ENCODE assay signal across 26 cellular contexts in the genomic region with DNA sequence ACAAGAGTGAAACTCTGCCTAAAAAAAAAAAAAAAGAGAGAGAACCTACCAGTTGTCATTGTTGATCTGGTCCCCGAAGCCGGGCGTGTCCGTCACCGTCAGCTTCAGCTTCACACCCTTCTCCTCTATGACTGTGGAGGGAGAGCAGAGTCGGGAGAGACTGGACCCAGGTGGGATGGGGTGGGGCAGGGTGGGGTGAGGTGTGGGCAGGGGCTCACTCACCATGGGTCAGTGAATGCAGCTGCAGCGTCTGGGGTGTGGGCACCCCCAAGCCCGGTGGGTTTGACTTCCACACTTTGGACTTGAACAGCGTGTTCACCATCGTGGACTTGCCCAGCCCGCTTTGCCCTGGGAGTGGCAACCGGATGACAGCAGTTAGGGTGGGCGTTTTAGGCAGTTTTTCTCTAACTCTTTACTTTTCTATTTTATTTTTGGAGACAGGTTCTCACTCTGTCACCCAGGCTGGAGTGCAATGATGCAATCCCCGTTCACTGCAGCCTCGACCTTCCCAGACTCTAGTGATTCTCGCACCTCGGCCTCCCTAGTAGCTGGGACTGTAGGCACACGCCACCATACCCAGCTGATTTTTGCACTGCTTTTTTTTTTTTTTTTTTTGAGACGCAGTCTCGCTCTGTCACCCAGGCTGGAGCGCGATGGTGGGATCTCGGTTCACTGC. TPM values are rescaled to one million over a fixed set of nuclear protein-coding genes. Genes with fewer than 3 reads are reported as not detected.
DNase-seq lines count a peak whose midpoint lies in the region; ATAC-seq, FAIRE-seq and TF ChIP-seq lines count a peak whose summit lies in the region.
"Had no signal": no experiment of that assay in that cellular context is flagged by ENCODE, and none has a peak within 500 bp of the region (broad histone marks: within the 10 kb centered on the region; RNA-seq: fewer than 3 reads in every experiment).

No MANE protein-coding gene starts in this region.

- in situ Hi-C loops in HepG2 (cut with HindIII; ENCODE audit: extremely low pct_ligation_motif_present, low pct_unique_long_range_greater_than_20kb): no loop called here

- POLR2A ChIA-PET in HepG2 (lab: Yijun Ruan, JAX): no interaction called here
- POLR2A ChIA-PET in GM10248 (lab: Yijun Ruan, JAX): interaction anchor here (0.6 kb wide), 1 partner anchor 12 kb away, joined by 3 read pairs; no protein-coding TSS in a partner anchor

- H3K27ac ChIP-seq in HepG2 (ENCODE audit: extremely low read length, insufficient read depth, low read length): no peak overlapping the region
- H3K27ac ChIP-seq in right lobe of liver: no peak overlapping the region
- no peak overlapping the region for H3K27ac ChIP-seq in small intestine (ENCODE audit: low read depth in 1 of 2, low read length in 1 of 2)
- no peak overlapping the region for H3K27ac ChIP-seq in testis

- H3K4me2 ChIP-seq in HepG2 (ENCODE audit: low read depth, low read length): peak overlapping the region; percentile 18; the same call in 1 of the 2 replicates
- H3K4me2 ChIP-seq: A549 had no signal

- H3K9ac ChIP-seq in HepG2 (ENCODE audit: insufficient read depth, low read depth, low read length): no peak overlapping the region

- no TSS peak for BruUV-seq in HepG2 (replicated peaks; lab: Mats Ljungman, UMichigan)

- no peak for TF ChIP-seq CTCF in HepG2 (CRISPR knock-in tag; IDR thresholded peaks at IDR 0.05)
- TF ChIP-seq CTCF in right lobe of liver (IDR thresholded peaks at IDR 0.05): no peak
- TF ChIP-seq CTCF in testis (IDR thresholded peaks at IDR 0.05): no peak
- no peak for TF ChIP-seq CTCF in GM10248 (IDR thresholded peaks at IDR 0.05; ENCODE audit: control extremely low read depth, extremely low read depth, low read depth, missing control alignments)

- intact Hi-C loops in HepG2 (cut with micrococcal nuclease; ENCODE audit: unreplicated experiment) (no loop called here), right lobe of liver (cut with DNase I) (no loop called here), left colon (cut with DNase I, micrococcal nuclease) (no loop called here), testis (cut with DNase I; ENCODE audit: low total_unique reads) (no loop called here)

- no peak for TF ChIP-seq POLR2A in HepG2 (IDR thresholded peaks at IDR 0.05; ENCODE audit: insufficient read depth in 1 of 2, low read depth in 2 of 2, low read length in 2 of 2)
- TF ChIP-seq POLR2A in right lobe of liver (IDR thresholded peaks at IDR 0.05): no peak
- no peak for TF ChIP-seq POLR2A in testis (IDR thresholded peaks at IDR 0.05)

- 49% methylated on average over 22 of the region's 23 CpGs for WGBS in HepG2 (ENCODE audit: low lambda C conversion rate)
- WGBS in right lobe of liver (ENCODE audit: insufficient coverage, low coverage, low lambda C conversion rate, missing lambda C conversion rate): 89% methylated on average over 12 of the region's 23 CpGs
- 52 to 78% (median 70%) methylated on average over 21 to 23 of the region's 23 CpGs for WGBS in small intestine, 3 donors
- WGBS in testis, 2 donors: 85 to 94% methylated on average over 20 to 23 of the region's 23 CpGs

- H3K9me3 ChIP-seq in HepG2 (ENCODE audit: low read length): no peaks in the 10 kb centered on the region
- no peaks in the 10 kb centered on the region for H3K9me3 ChIP-seq in right lobe of liver
- H3K9me3 ChIP-seq in small intestine (ENCODE audit: control insufficient read depth, low read depth): no peaks in the 10 kb centered on the region
- no peaks in the 10 kb centered on the region for H3K9me3 ChIP-seq in testis
- H3K9me3 ChIP-seq: A549 had no signal

- no peak for TF ChIP-seq RAD21 in HepG2 (CRISPR knock-in tag; IDR thresholded peaks at IDR 0.05)

- H3K4me3 ChIP-seq in HepG2 (replicated peaks in 1 of 3; ENCODE audit: insufficient read depth in 1 of 3, low read depth in 2 of 3, low read length in 3 of 3): no peak overlapping the region
- no peak overlapping the region for H3K4me3 ChIP-seq in right lobe of liver
- H3K4me3 ChIP-seq in small intestine (ENCODE audit: low read depth in 1 of 2, low read length in 2 of 2): no peak overlapping the region
- H3K4me3 ChIP-seq in testis: no peak overlapping the region
- H3K4me3 ChIP-seq: A549 had no signal

- no peak for TF ChIP-seq EP300 in HepG2 (IDR thresholded peaks at IDR 0.05; ENCODE audit: low read depth in 2 of 2, low read length in 2 of 2)
- no peak for TF ChIP-seq EP300 in HepG2 (CRISPR knock-in tag; IDR thresholded peaks at IDR 0.05; ENCODE audit: borderline replicate concordance)

- H3K36me3 ChIP-seq in HepG2 (replicated peaks in 1 of 2; ENCODE audit: control insufficient read depth in 1 of 2, insufficient read depth in 2 of 2, low read length in 2 of 2): no peaks in the 10 kb centered on the region
- no peaks in the 10 kb centered on the region for H3K36me3 ChIP-seq in right lobe of liver
- H3K36me3 ChIP-seq in small intestine (ENCODE audit: control insufficient read depth in 2 of 2, insufficient read depth in 2 of 2, low read length in 2 of 2): no peaks in the 10 kb centered on the region
- H3K36me3 ChIP-seq in testis (ENCODE audit: low read depth, missing control alignments): no peaks in the 10 kb centered on the region

- no peak for FAIRE-seq in HepG2 (lab: Jason Lieb, UNC)
- FAIRE-seq in small intestine (lab: Jason Lieb, UNC): no peak
- FAIRE-seq: A549, GM12892, GM19239, H1 had no signal

- H3K79me2 ChIP-seq in HepG2 (ENCODE audit: insufficient read depth, low read length): no peaks in the 10 kb centered on the region

- no peaks in the 10 kb centered on the region for H4K20me1 ChIP-seq in HepG2 (ENCODE audit: insufficient read depth, low read length)

- DNase-seq in HepG2 (ENCODE audit: low spot score): no peak
- no peak for DNase-seq in right lobe of liver
- DNase-seq in left colon: no peak
- peak; percentile 42 for DNase-seq in small intestine
- no peak for DNase-seq in AG20443 (ENCODE audit: low spot score)
- no peak for DNase-seq in testis
- no peak for DNase-seq in GM10248 (ENCODE audit: extremely low spot score)
- DNase-seq: 8988T; ACHN; C1 segment of cervical spinal cord; Calu3; CD4-positive, alpha-beta memory T cell; COR-L47; DMS53; DMS79 treated with DMSO at 0.1 percent for 48 hours; GF-D8; H9; HFFc6 had no signal

- CTCF ChIA-PET in HepG2 (lab: Yijun Ruan, JAX; ENCODE audit: low intra/inter-chr PET ratio, low total read pairs) (no interaction called here), GM10248 (lab: Yijun Ruan, JAX) (no interaction called here)

- no peaks in the 10 kb centered on the region for H3K27me3 ChIP-seq in HepG2 (ENCODE audit: control insufficient read depth in 1 of 2, insufficient read depth in 2 of 2, low read length in 2 of 2)
- H3K27me3 ChIP-seq in right lobe of liver: no peaks in the 10 kb centered on the region
- H3K27me3 ChIP-seq in small intestine (ENCODE audit: control insufficient read depth in 2 of 2, insufficient read depth in 2 of 2, low read length in 2 of 2): no peaks in the 10 kb centered on the region
- no peaks in the 10 kb centered on the region for H3K27me3 ChIP-seq in testis

- H3K4me1 ChIP-seq in HepG2 (ENCODE audit: insufficient read depth, low read length) (peaks cover 95% of the 10 kb centered on the region), right lobe of liver (peaks cover 0 to 14% (median 0%) of the 10 kb centered on the region in 4 donors), small intestine (ENCODE audit: control insufficient read depth in 2 of 2, insufficient read depth in 1 of 2, low read depth in 1 of 2, low read length in 1 of 2) (no peaks in the 10 kb centered on the region), testis (no peaks in the 10 kb centered on the region)

- ATAC-seq in HepG2: no peak
- ATAC-seq in right lobe of liver: no peak
- peak; percentile 30 for ATAC-seq in left colon
- ATAC-seq: A549, HCT116 had no signal

- H2AFZ ChIP-seq in HepG2 (ENCODE audit: low read length): no peak overlapping the region

RNA-seq across cellular contexts. Expression of a gene that starts 2.2 kb away (rescaled TPM):
- total RNA-seq in HepG2 (2016; rRNA removed; fragmentation: Illumina TruSeq; extraction: Trizol) (0.22 TPM in 1 of 2 replicates, not detected in the other), right lobe of liver (not detected), left colon (under 1 TPM in 1 of 2 donors, not detected in 1; 0.75 TPM), testis (10 to 100 TPM; 61.0 to 68.1 TPM)
- total RNA-seq in HepG2 (2016; cell fraction: cytosol; rRNA removed; fragmentation: Illumina TruSeq; extraction: Trizol; ENCODE audit: low read depth): not detected in 2 replicates
- not detected in 2 replicates for total RNA-seq in HepG2 (2016; cell fraction: insoluble cytoplasmic fraction; rRNA removed; fragmentation: Illumina TruSeq; extraction: Trizol)
- not detected in 2 replicates for total RNA-seq in HepG2 (2016; cell fraction: membrane; rRNA removed; fragmentation: Illumina TruSeq; extraction: Trizol)
- total RNA-seq in HepG2 (2016; cell fraction: nucleus; rRNA removed; fragmentation: Illumina TruSeq; extraction: Trizol): not detected in 2 replicates
- polyA plus RNA-seq in HepG2 (2011; rRNA removed) (0.31 TPM in 1 of 2 replicates, not detected in the other), small intestine (not detected), testis (ENCODE audit: insufficient read depth, low read depth, low replicate concordance) (310 TPM)
- polyA plus RNA-seq in HepG2 (2011; cell fraction: cytosol; rRNA removed): not detected in 2 replicates
- polyA plus RNA-seq in HepG2 (2011; cell fraction: nucleus; rRNA removed): 0.29 and 0.43 TPM in 2 replicates
- polyA plus RNA-seq in HepG2 (2012): 0.50 TPM in 1 of 2 replicates, not detected in the other
- not detected in 2 replicates for polyA plus RNA-seq in HepG2 (2016; cell fraction: cytosol; fragmentation: Illumina TruSeq; extraction: Trizol; ENCODE audit: low read depth)
- polyA plus RNA-seq in HepG2 (2016; cell fraction: insoluble cytoplasmic fraction; fragmentation: Illumina TruSeq; extraction: Trizol; ENCODE audit: low read depth): not detected in 2 replicates
- not detected in 2 replicates for polyA plus RNA-seq in HepG2 (2016; cell fraction: membrane; fragmentation: Illumina TruSeq; extraction: Trizol; ENCODE audit: low read depth)
- not detected in 2 replicates for polyA plus RNA-seq in HepG2 (2016; cell fraction: nucleus; fragmentation: Illumina TruSeq; extraction: Trizol; ENCODE audit: insufficient read depth, low read depth)
- polyA minus RNA-seq in HepG2 (2011; rRNA and poly(A)+ RNA removed; ENCODE audit: low replicate concordance): 0.89 TPM in 1 of 2 replicates, not detected in the other
- not detected in 2 replicates for polyA minus RNA-seq in HepG2 (2011; cell fraction: cytosol; rRNA and poly(A)+ RNA removed)
- not detected in 2 replicates for polyA minus RNA-seq in HepG2 (2011; cell fraction: nucleus; rRNA and poly(A)+ RNA removed)
- total RNA-seq: Calu3; CD4-positive, alpha-beta memory T cell; Daoy; G401; H1; HFFc6 had no signal
- polyA plus RNA-seq: BJ; CD4-positive, alpha-beta memory T cell had no signal

RNA-seq across cellular contexts. Expression of a gene that starts 9.3 kb away (rescaled TPM):
- not detected in 2 replicates for total RNA-seq in HepG2 (2016; rRNA removed; fragmentation: Illumina TruSeq; extraction: Trizol)
- total RNA-seq in HepG2 (2016; cell fraction: cytosol; rRNA removed; fragmentation: Illumina TruSeq; extraction: Trizol; ENCODE audit: low read depth): not detected in 2 replicates
- total RNA-seq in HepG2 (2016; cell fraction: insoluble cytoplasmic fraction; rRNA removed; fragmentation: Illumina TruSeq; extraction: Trizol): not detected in 2 replicates
- not detected in 2 replicates for total RNA-seq in HepG2 (2016; cell fraction: membrane; rRNA removed; fragmentation: Illumina TruSeq; extraction: Trizol)
- not detected in 2 replicates for total RNA-seq in HepG2 (2016; cell fraction: nucleus; rRNA removed; fragmentation: Illumina TruSeq; extraction: Trizol)
- polyA plus RNA-seq in HepG2 (2011; rRNA removed): not detected in 2 replicates
- polyA plus RNA-seq in HepG2 (2011; cell fraction: cytosol; rRNA removed): not detected in 2 replicates
- not detected in 2 replicates for polyA plus RNA-seq in HepG2 (2011; cell fraction: nucleus; rRNA removed)
- polyA plus RNA-seq in HepG2 (2012): 0.52 TPM in 1 of 2 replicates, not detected in the other
- not detected in 2 replicates for polyA plus RNA-seq in HepG2 (2016; cell fraction: cytosol; fragmentation: Illumina TruSeq; extraction: Trizol; ENCODE audit: low read depth)
- not detected in 2 replicates for polyA plus RNA-seq in HepG2 (2016; cell fraction: insoluble cytoplasmic fraction; fragmentation: Illumina TruSeq; extraction: Trizol; ENCODE audit: low read depth)
- not detected in 2 replicates for polyA plus RNA-seq in HepG2 (2016; cell fraction: membrane; fragmentation: Illumina TruSeq; extraction: Trizol; ENCODE audit: low read depth)
- not detected in 2 replicates for polyA plus RNA-seq in HepG2 (2016; cell fraction: nucleus; fragmentation: Illumina TruSeq; extraction: Trizol; ENCODE audit: insufficient read depth, low read depth)
- polyA minus RNA-seq in HepG2 (2011; rRNA and poly(A)+ RNA removed; ENCODE audit: low replicate concordance): not detected in 2 replicates
- not detected in 2 replicates for polyA minus RNA-seq in HepG2 (2011; cell fraction: cytosol; rRNA and poly(A)+ RNA removed)
- polyA minus RNA-seq in HepG2 (2011; cell fraction: nucleus; rRNA and poly(A)+ RNA removed): not detected in 2 replicates
- total RNA-seq in right lobe of liver: under 1 TPM in 2 of 6 experiments, not detected in 4; 0.44 to 0.95 TPM
- total RNA-seq in left colon: 100 to 1,000 TPM; 448 to 580 TPM
- polyA plus RNA-seq in small intestine: 1,000 to 10,000 TPM in 1 of 3 donors, 100 to 1,000 TPM in 2; 603 to 1,710 (median 839) TPM
- 1 to 10 TPM; 6.1 to 9.8 TPM for total RNA-seq in testis
- 41.3 TPM for polyA plus RNA-seq in testis (ENCODE audit: insufficient read depth, low read depth, low replicate concordance)
- total RNA-seq: CD4-positive, alpha-beta memory T cell; Daoy; G401; H1; H9; HFFc6 had no signal
- polyA plus RNA-seq: A549; BJ; CD4-positive, alpha-beta memory T cell; H1 had no signal

RNA-seq across cellular contexts. Expression of a gene that starts 16.5 kb away (rescaled TPM):
- total RNA-seq in HepG2 (2016; rRNA removed; fragmentation: Illumina TruSeq; extraction: Trizol): 16.8 and 19.2 TPM in 2 replicates
- 22.3 and 22.8 TPM in 2 replicates for total RNA-seq in HepG2 (2016; cell fraction: cytosol; rRNA removed; fragmentation: Illumina TruSeq; extraction: Trizol; ENCODE audit: low read depth)
- total RNA-seq in HepG2 (2016; cell fraction: insoluble cytoplasmic fraction; rRNA removed; fragmentation: Illumina TruSeq; extraction: Trizol): 15.4 and 17.5 TPM in 2 replicates
- total RNA-seq in HepG2 (2016; cell fraction: membrane; rRNA removed; fragmentation: Illumina TruSeq; extraction: Trizol): 24.2 and 30.2 TPM in 2 replicates
- total RNA-seq in HepG2 (2016; cell fraction: nucleus; rRNA removed; fragmentation: Illumina TruSeq; extraction: Trizol): 11.4 and 14.7 TPM in 2 replicates
- polyA plus RNA-seq in HepG2 (2011; rRNA removed): 42.1 and 55.9 TPM in 2 replicates
- polyA plus RNA-seq in HepG2 (2011; cell fraction: cytosol; rRNA removed): 28.6 and 42.0 TPM in 2 replicates
- polyA plus RNA-seq in HepG2 (2011; cell fraction: nucleus; rRNA removed): 210 and 224 TPM in 2 replicates
- 19.5 and 23.7 TPM in 2 replicates for polyA plus RNA-seq in HepG2 (2012)
- polyA plus RNA-seq in HepG2 (2016; cell fraction: cytosol; fragmentation: Illumina TruSeq; extraction: Trizol; ENCODE audit: low read depth): 25.8 and 30.9 TPM in 2 replicates
- polyA plus RNA-seq in HepG2 (2016; cell fraction: insoluble cytoplasmic fraction; fragmentation: Illumina TruSeq; extraction: Trizol; ENCODE audit: low read depth): 20.1 TPM in 2 replicates
- polyA plus RNA-seq in HepG2 (2016; cell fraction: membrane; fragmentation: Illumina TruSeq; extraction: Trizol; ENCODE audit: low read depth): 27.7 and 34.1 TPM in 2 replicates
- 40.1 and 43.8 TPM in 2 replicates for polyA plus RNA-seq in HepG2 (2016; cell fraction: nucleus; fragmentation: Illumina TruSeq; extraction: Trizol; ENCODE audit: insufficient read depth, low read depth)
- 13.8 and 24.1 TPM in 2 replicates for polyA minus RNA-seq in HepG2 (2011; rRNA and poly(A)+ RNA removed; ENCODE audit: low replicate concordance)
- 7.8 and 9.9 TPM in 2 replicates for polyA minus RNA-seq in HepG2 (2011; cell fraction: cytosol; rRNA and poly(A)+ RNA removed)
- polyA minus RNA-seq in HepG2 (2011; cell fraction: nucleus; rRNA and poly(A)+ RNA removed): 13.5 and 14.2 TPM in 2 replicates
- 10 to 100 TPM in 5 of 6 experiments, 1 to 10 TPM in 1; 8.3 to 24.2 (median 14.0) TPM for total RNA-seq in right lobe of liver
- total RNA-seq in left colon: 10 to 100 TPM; 21.2 to 26.1 TPM
- polyA plus RNA-seq in small intestine: 10 to 100 TPM; 28.6 to 84.1 (median 31.0) TPM
- total RNA-seq in testis: 10 to 100 TPM; 30.0 to 37.0 TPM
- polyA plus RNA-seq in testis (ENCODE audit: insufficient read depth, low read depth, low replicate concordance): 27.3 TPM

RNA-seq across cellular contexts. Expression of a gene that starts 18.9 kb away (rescaled TPM):
- total RNA-seq in HepG2 (2016; rRNA removed; fragmentation: Illumina TruSeq; extraction: Trizol): 8.1 and 12.2 TPM in 2 replicates
- 1.6 and 1.9 TPM in 2 replicates for total RNA-seq in HepG2 (2016; cell fraction: cytosol; rRNA removed; fragmentation: Illumina TruSeq; extraction: Trizol; ENCODE audit: low read depth)
- 8.1 and 12.2 TPM in 2 replicates for total RNA-seq in HepG2 (2016; cell fraction: insoluble cytoplasmic fraction; rRNA removed; fragmentation: Illumina TruSeq; extraction: Trizol)
- total RNA-seq in HepG2 (2016; cell fraction: membrane; rRNA removed; fragmentation: Illumina TruSeq; extraction: Trizol): 3.8 and 4.4 TPM in 2 replicates
- total RNA-seq in HepG2 (2016; cell fraction: nucleus; rRNA removed; fragmentation: Illumina TruSeq; extraction: Trizol): 9.6 and 15.9 TPM in 2 replicates
- polyA plus RNA-seq in HepG2 (2011; rRNA removed): 6.1 and 7.4 TPM in 2 replicates
- 3.0 and 4.9 TPM in 2 replicates for polyA plus RNA-seq in HepG2 (2011; cell fraction: cytosol; rRNA removed)
- polyA plus RNA-seq in HepG2 (2011; cell fraction: nucleus; rRNA removed): 17.2 and 20.4 TPM in 2 replicates
- polyA plus RNA-seq in HepG2 (2012): 3.2 and 3.5 TPM in 2 replicates
- 0.76 and 0.78 TPM in 2 replicates for polyA plus RNA-seq in HepG2 (2016; cell fraction: cytosol; fragmentation: Illumina TruSeq; extraction: Trizol; ENCODE audit: low read depth)
- polyA plus RNA-seq in HepG2 (2016; cell fraction: insoluble cytoplasmic fraction; fragmentation: Illumina TruSeq; extraction: Trizol; ENCODE audit: low read depth): 5.1 and 5.9 TPM in 2 replicates
- 1.9 and 2.5 TPM in 2 replicates for polyA plus RNA-seq in HepG2 (2016; cell fraction: membrane; fragmentation: Illumina TruSeq; extraction: Trizol; ENCODE audit: low read depth)
- 19.3 and 24.8 TPM in 2 replicates for polyA plus RNA-seq in HepG2 (2016; cell fraction: nucleus; fragmentation: Illumina TruSeq; extraction: Trizol; ENCODE audit: insufficient read depth, low read depth)
- polyA minus RNA-seq in HepG2 (2011; rRNA and poly(A)+ RNA removed; ENCODE audit: low replicate concordance): 17.1 and 19.6 TPM in 2 replicates
- 2.6 and 3.3 TPM in 2 replicates for polyA minus RNA-seq in HepG2 (2011; cell fraction: cytosol; rRNA and poly(A)+ RNA removed)
- polyA minus RNA-seq in HepG2 (2011; cell fraction: nucleus; rRNA and poly(A)+ RNA removed): 11.8 and 12.1 TPM in 2 replicates
- total RNA-seq in right lobe of liver: 1 to 10 TPM; 4.5 to 6.6 (median 5.8) TPM
- 10 to 100 TPM; 12.4 to 13.7 TPM for total RNA-seq in left colon
- 10 to 100 TPM in 1 of 3 donors, 1 to 10 TPM in 2; 2.0 to 10.3 (median 3.0) TPM for polyA plus RNA-seq in small intestine
- 10 to 100 TPM; 24.3 to 24.9 TPM for total RNA-seq in testis
- 12.5 TPM for polyA plus RNA-seq in testis (ENCODE audit: insufficient read depth, low read depth, low replicate concordance)

RNA-seq across cellular contexts. Expression of a gene that starts 51.6 kb away (rescaled TPM):
- total RNA-seq in HepG2 (2016; rRNA removed; fragmentation: Illumina TruSeq; extraction: Trizol) (0.38 and 0.44 TPM in 2 replicates), right lobe of liver (under 1 TPM in 5 of 6 experiments, not detected in 1; 0.12 to 0.92 (median 0.42) TPM), left colon (under 1 TPM; 0.49 to 0.67 TPM), testis (10 to 100 TPM; 61.6 to 70.0 TPM)
- total RNA-seq in HepG2 (2016; cell fraction: cytosol; rRNA removed; fragmentation: Illumina TruSeq; extraction: Trizol; ENCODE audit: low read depth): 0.44 and 0.81 TPM in 2 replicates
- total RNA-seq in HepG2 (2016; cell fraction: insoluble cytoplasmic fraction; rRNA removed; fragmentation: Illumina TruSeq; extraction: Trizol): 0.15 TPM in 1 of 2 replicates, not detected in the other
- 0.14 and 0.65 TPM in 2 replicates for total RNA-seq in HepG2 (2016; cell fraction: membrane; rRNA removed; fragmentation: Illumina TruSeq; extraction: Trizol)
- 0.31 TPM in 1 of 2 replicates, not detected in the other for total RNA-seq in HepG2 (2016; cell fraction: nucleus; rRNA removed; fragmentation: Illumina TruSeq; extraction: Trizol)
- polyA plus RNA-seq in HepG2 (2011; rRNA removed) (0.27 TPM in 1 of 2 replicates, not detected in the other), small intestine (under 1 TPM in 1 of 3 donors, not detected in 2; 0.67 TPM), testis (ENCODE audit: insufficient read depth, low read depth, low replicate concordance) (238 TPM)
- polyA plus RNA-seq in HepG2 (2011; cell fraction: cytosol; rRNA removed): 0.03 and 0.16 TPM in 2 replicates
- polyA plus RNA-seq in HepG2 (2011; cell fraction: nucleus; rRNA removed): not detected in 2 replicates
- polyA plus RNA-seq in HepG2 (2012): 0.12 and 0.21 TPM in 2 replicates
- 0.15 and 0.24 TPM in 2 replicates for polyA plus RNA-seq in HepG2 (2016; cell fraction: cytosol; fragmentation: Illumina TruSeq; extraction: Trizol; ENCODE audit: low read depth)
- 0.34 and 0.57 TPM in 2 replicates for polyA plus RNA-seq in HepG2 (2016; cell fraction: insoluble cytoplasmic fraction; fragmentation: Illumina TruSeq; extraction: Trizol; ENCODE audit: low read depth)
- 0.17 and 0.40 TPM in 2 replicates for polyA plus RNA-seq in HepG2 (2016; cell fraction: membrane; fragmentation: Illumina TruSeq; extraction: Trizol; ENCODE audit: low read depth)
- not detected in 2 replicates for polyA plus RNA-seq in HepG2 (2016; cell fraction: nucleus; fragmentation: Illumina TruSeq; extraction: Trizol; ENCODE audit: insufficient read depth, low read depth)
- 0.70 TPM in 1 of 2 replicates, not detected in the other for polyA minus RNA-seq in HepG2 (2011; rRNA and poly(A)+ RNA removed; ENCODE audit: low replicate concordance)
- not detected in 2 replicates for polyA minus RNA-seq in HepG2 (2011; cell fraction: cytosol; rRNA and poly(A)+ RNA removed)
- 0.50 TPM in 1 of 2 replicates, not detected in the other for polyA minus RNA-seq in HepG2 (2011; cell fraction: nucleus; rRNA and poly(A)+ RNA removed)
- total RNA-seq: G401, H1 had no signal

Comparison
In these comparisons a context has a peak if more than half of its experiments do, and no peak if none do; other contexts are left out.
1. RNA of a gene that starts 2.2 kb away (total RNA-seq): 61.0 to 68.1 TPM in testis; 0.75 TPM in left colon, 0.22 TPM in HepG2 and not detected in right lobe of liver; every median in the first group is over 10 times any median in the second.
2. RNA of a gene that starts 9.3 kb away (total RNA-seq): 448 to 580 TPM in left colon; 6.1 to 9.8 TPM in testis, 0.44 to 0.95 TPM in right lobe of liver and not detected in HepG2; every median in the first group is over 10 times any median in the second.